8 cellular contexts compared by ENCODE assay signal in genomic region chr19:55080915-55081772, GRCh38. TPM values are rescaled to one million over a fixed set of nuclear protein-coding genes. Genes with fewer than 3 reads are reported as not detected.
DNase-seq lines count a peak whose midpoint lies in the region; ATAC-seq, FAIRE-seq and TF ChIP-seq lines count a peak whose summit lies in the region.

No MANE protein-coding gene starts in this region.

- no peaks in the 10 kb centered on the region for H3K9me3 Mint-ChIP-seq in activated naive CD4-positive, alpha-beta T cell treated with anti-CD3 and anti-CD28 coated beads for 36 hours

- peak overlapping the region; percentile 19; the same call in 1 of the 2 replicates for H3K9ac ChIP-seq in KMS-11
- peak overlapping the region; percentile 51; the same call in 1 of the 2 replicates for H3K9ac ChIP-seq in SK-N-SH

- intact Hi-C loops in activated naive CD4-positive, alpha-beta T cell treated with anti-CD3 and anti-CD28 coated beads for 36 hours (cut with micrococcal nuclease): loop anchor here (1.0 to 10.0 kb wide), 4 partner anchors 18 to 616 kb away; partner anchors contain the start of genes DNAAF3, LENG9, PPP1R12C and RDH13
- intact Hi-C loops in heart right ventricle (cut with DNase I): no loop called here
- intact Hi-C loops in sciatic nerve (cut with DNase I): no loop called here

- H3K27me3 Mint-ChIP-seq in activated naive CD4-positive, alpha-beta T cell treated with anti-CD3 and anti-CD28 coated beads for 36 hours (ENCODE audit: low read depth): peaks cover 67% of the 10 kb centered on the region

- DNase-seq in GM19239 (ENCODE audit: insufficient read length, low spot score): peak; percentile 97
- peak; percentile 94 for DNase-seq in SK-N-SH
- DNase-seq in activated naive CD4-positive, alpha-beta T cell treated with anti-CD3 and anti-CD28 coated beads for 36 hours: peak; percentile 92
- peak; percentile 73 to 82 for DNase-seq in heart right ventricle
- DNase-seq in sciatic nerve (ENCODE audit: low spot score): no peak

- no peaks in the 10 kb centered on the region for H4K20me1 ChIP-seq in KMS-11 (ENCODE audit: insufficient read depth)
- no peaks in the 10 kb centered on the region for H4K20me1 ChIP-seq in SK-N-SH (ENCODE audit: insufficient read depth)

- no peaks in the 10 kb centered on the region for H3K4me1 ChIP-seq in ACC112 (ENCODE audit: control insufficient read depth, insufficient read depth, low read length, unreplicated experiment)
- no peaks in the 10 kb centered on the region for H3K4me1 ChIP-seq in KMS-11 (ENCODE audit: low read depth, poor library complexity, severe bottlenecking)
- H3K4me1 ChIP-seq in SK-N-SH (ENCODE audit: control insufficient read depth in 1 of 2, insufficient read depth in 2 of 2, low read depth in 1 of 2, low read length in 1 of 2): peaks cover 4 to 24% of the 10 kb centered on the region in 2 experiments; a peak in 2 of 4 replicates
- peaks cover 6 to 33% (median 22%) of the 10 kb centered on the region in 9 donors for H3K4me1 ChIP-seq in heart right ventricle

- H3K4me2 ChIP-seq in KMS-11 (peak overlapping the region; percentile 81), SK-N-SH (peak overlapping the region; percentile 89)

- TF ChIP-seq CTCF in KMS-11 (conservative IDR thresholded peaks at IDR 0.05; ENCODE audit: low read depth, low read length): no peak
- no peak; the same call in 1 of the 2 replicates for TF ChIP-seq CTCF in SK-N-SH (IDR thresholded peaks at IDR 0.05)
- TF ChIP-seq CTCF in heart right ventricle (IDR thresholded peaks at IDR 0.05): no peak

- H3K9me2 ChIP-seq in SK-N-SH: no peaks in the 10 kb centered on the region

- no peak overlapping the region for H3K27ac Mint-ChIP-seq in activated naive CD4-positive, alpha-beta T cell treated with anti-CD3 and anti-CD28 coated beads for 36 hours

- H3K4me3 ChIP-seq in ACC112 (ENCODE audit: low read depth, low read length): peak overlapping the region; percentile 78
- no peak overlapping the region for H3K4me3 ChIP-seq in KMS-11 (IDR thresholded peaks at IDR 0.05; ENCODE audit: insufficient read depth, low read depth, low read length)
- H3K4me3 ChIP-seq in SK-N-SH (ENCODE audit: low read depth in 2 of 2, low read length in 1 of 2): peak overlapping the region; percentile 68 to 71
- H3K4me3 ChIP-seq in heart right ventricle: peak overlapping the region; percentile 37 to 66 (median 54)

- no peaks in the 10 kb centered on the region for H3K9me3 ChIP-seq in SK-N-SH
- no peaks in the 10 kb centered on the region for H3K9me3 ChIP-seq in heart right ventricle

- TF ChIP-seq EP300 in SK-N-SH (IDR thresholded peaks at IDR 0.05; ENCODE audit: borderline replicate concordance in 1 of 2, low read depth in 1 of 2, low read length in 1 of 2): no peak

- peak overlapping the region; percentile 73 for H3K4me3 Mint-ChIP-seq in activated naive CD4-positive, alpha-beta T cell treated with anti-CD3 and anti-CD28 coated beads for 36 hours

- H3K36me3 ChIP-seq in ACC112 (ENCODE audit: insufficient read depth, low read length): no peaks in the 10 kb centered on the region
- no peaks in the 10 kb centered on the region for H3K36me3 ChIP-seq in KMS-11 (ENCODE audit: insufficient read depth)
- no peaks in the 10 kb centered on the region for H3K36me3 ChIP-seq in SK-N-SH (replicated peaks in 1 of 2; ENCODE audit: control insufficient read depth in 1 of 2, insufficient read depth in 2 of 2, low read length in 1 of 2)
- no peaks in the 10 kb centered on the region for H3K36me3 ChIP-seq in heart right ventricle

- peak; percentile 68 for FAIRE-seq in GM19239 (lab: Jason Lieb, UNC)

- no peak for TF ChIP-seq RAD21 in SK-N-SH (IDR thresholded peaks at IDR 0.05; ENCODE audit: low read length)

- POLR2A ChIA-PET in SK-N-SH (lab: Yijun Ruan, JAX): no interaction called here

- H3K36me3 Mint-ChIP-seq in activated naive CD4-positive, alpha-beta T cell treated with anti-CD3 and anti-CD28 coated beads for 36 hours (ENCODE audit: low read depth): no peaks in the 10 kb centered on the region

- H2AFZ ChIP-seq in ACC112 (ENCODE audit: low read length, unreplicated experiment): peak overlapping the region; percentile 55
- peak overlapping the region; percentile 44 for H2AFZ ChIP-seq in KMS-11 (ENCODE audit: low read depth)
- peak overlapping the region; percentile 81; the same call in 1 of the 2 replicates for H2AFZ ChIP-seq in SK-N-SH (ENCODE audit: low read depth)

- H3K27me3 ChIP-seq in ACC112 (ENCODE audit: insufficient read depth, low read length): peaks cover 25% of the 10 kb centered on the region
- H3K27me3 ChIP-seq in KMS-11 (ENCODE audit: insufficient read depth, low read depth): no peaks in the 10 kb centered on the region; the same call in 1 of the 2 replicates
- no peaks in the 10 kb centered on the region for H3K27me3 ChIP-seq in SK-N-SH (ENCODE audit: insufficient read depth)
- peaks cover 31 to 84% (median 75%) of the 10 kb centered on the region in 7 donors for H3K27me3 ChIP-seq in heart right ventricle

- CTCF ChIA-PET in SK-N-SH (lab: Yijun Ruan, JAX): interaction anchor here (0.7 kb wide), 1 partner anchor 51 kb away, joined by 3 read pairs; no protein-coding TSS in a partner anchor
- CTCF ChIA-PET in activated naive CD4-positive, alpha-beta T cell treated with anti-CD3 and anti-CD28 coated beads for 36 hours (lab: Charles Lee): interaction anchor here (1.1 kb wide), 1 partner anchor 79 kb away, joined by 3 read pairs; no protein-coding TSS in a partner anchor

- peaks cover 25% of the 10 kb centered on the region for H3K4me1 Mint-ChIP-seq in activated naive CD4-positive, alpha-beta T cell treated with anti-CD3 and anti-CD28 coated beads for 36 hours (ENCODE audit: low read depth)

- 8% methylated on average over 21 of the region's 60 CpGs for WGBS in SK-N-SH (ENCODE audit: low lambda C conversion rate)
- 0 to 1% methylated on average over 60 of the region's 60 CpGs for WGBS in heart right ventricle, 2 donors

- H3K79me2 ChIP-seq in ACC112 (ENCODE audit: control insufficient read depth, insufficient read depth, low read length, unreplicated experiment) (no peaks in the 10 kb centered on the region), KMS-11 (ENCODE audit: insufficient read depth, low read depth) (no peaks in the 10 kb centered on the region), SK-N-SH (ENCODE audit: insufficient read depth) (no peaks in the 10 kb centered on the region)

- peaks cover 13% of the 10 kb centered on the region for H3F3A ChIP-seq in SK-N-SH (replicated peaks; ENCODE audit: insufficient read depth)

- ATAC-seq in heart right ventricle: peak; percentile 54 to 70 (median 66)
- peak; percentile 52 for ATAC-seq in sciatic nerve
- no peak for ATAC-seq in HG03565 (IDR thresholded peaks at IDR 0.05; ENCODE audit: unreplicated experiment)

- no peak overlapping the region for H3K27ac ChIP-seq in ACC112 (ENCODE audit: low read depth, low read length)
- 0 out of 2 replicates have a peak overlapping the region, but pooled peaks have one; percentile 42 for H3K27ac ChIP-seq in KMS-11
- peak overlapping the region in 1 of 2 experiments; percentile 65; a peak in 1 of 4 replicates for H3K27ac ChIP-seq in SK-N-SH (ENCODE audit: low read depth in 2 of 2, low read length in 1 of 2)
- peak overlapping the region in 1 of 10 donors; percentile 65 for H3K27ac ChIP-seq in heart right ventricle

TF ChIP-seq in SK-N-SH, 30 proteins besides CTCF, POLR2A, EP300 and RAD21:
- TF ChIP-seq MXI1 (IDR thresholded peaks at IDR 0.05; ENCODE audit: low read depth, low read length) (peak; percentile 14; the same call in 1 of the 2 replicates), EZH2phosphoT487 (IDR thresholded peaks at IDR 0.05; ENCODE audit: borderline replicate concordance, low read depth) (no peak)

RNA-seq across cellular contexts. Expression of gene EPS8L1, which starts 5.5 kb away (rescaled TPM):
- 9.6 and 12.9 TPM in 2 replicates for polyA plus RNA-seq in SK-N-SH (2012; rRNA removed)
- polyA plus RNA-seq in SK-N-SH (2012; cell fraction: cytosol; rRNA removed): 6.7 and 7.5 TPM in 2 replicates
- 32.4 and 60.9 TPM in 2 replicates for polyA plus RNA-seq in SK-N-SH (2012; cell fraction: nucleus; rRNA removed)
- total RNA-seq in activated naive CD4-positive, alpha-beta T cell treated with anti-CD3 and anti-CD28 coated beads for 36 hours: under 1 TPM; 0.88 to 0.89 TPM
- 1 to 10 TPM in 5 of 10 donors, under 1 TPM in 4, not detected in 1; 0.53 to 2.7 (median 1.1) TPM for total RNA-seq in heart right ventricle
- polyA plus RNA-seq in heart right ventricle: 1 to 10 TPM; 3.7 to 7.9 TPM
- 1.2 TPM for total RNA-seq in sciatic nerve

RNA-seq across cellular contexts. Expression of gene RDH13, which starts 18.2 kb away (rescaled TPM):
- polyA plus RNA-seq in SK-N-SH (2012; rRNA removed) (8.9 and 9.6 TPM in 2 replicates), heart right ventricle (10 to 100 TPM; 21.4 to 36.1 TPM)
- 3.9 and 5.9 TPM in 2 replicates for polyA plus RNA-seq in SK-N-SH (2012; cell fraction: cytosol; rRNA removed)
- polyA plus RNA-seq in SK-N-SH (2012; cell fraction: nucleus; rRNA removed): 26.8 TPM in 2 replicates
- total RNA-seq in activated naive CD4-positive, alpha-beta T cell treated with anti-CD3 and anti-CD28 coated beads for 36 hours: 1 to 10 TPM; 8.7 to 8.9 TPM
- total RNA-seq in heart right ventricle (10 to 100 TPM; 32.4 to 72.0 (median 54.5) TPM), sciatic nerve (12.9 TPM)

RNA-seq across cellular contexts. Expression of gene PPP1R12C, which starts 36.3 kb away (rescaled TPM):
- 83.9 and 87.3 TPM in 2 replicates for polyA plus RNA-seq in SK-N-SH (2012; rRNA removed)
- polyA plus RNA-seq in SK-N-SH (2012; cell fraction: cytosol; rRNA removed): 20.3 and 29.1 TPM in 2 replicates
- polyA plus RNA-seq in SK-N-SH (2012; cell fraction: nucleus; rRNA removed): 571 and 748 TPM in 2 replicates
- 10 to 100 TPM; 41.2 to 42.1 TPM for total RNA-seq in activated naive CD4-positive, alpha-beta T cell treated with anti-CD3 and anti-CD28 coated beads for 36 hours
- total RNA-seq in heart right ventricle: 100 to 1,000 TPM; 134 to 242 (median 193) TPM
- polyA plus RNA-seq in heart right ventricle: 100 to 1,000 TPM; 223 to 283 TPM
- total RNA-seq in sciatic nerve: 112 TPM

RNA-seq across cellular contexts. Expression of gene GP6, which starts 43.1 kb away (rescaled TPM):
- polyA plus RNA-seq in SK-N-SH (2012; rRNA removed) (0.12 and 0.24 TPM in 2 replicates), heart right ventricle (1 to 10 TPM in 1 of 2 donors, under 1 TPM in 1; 0.58 to 1.5 TPM)
- 0.05 and 0.07 TPM in 2 replicates for polyA plus RNA-seq in SK-N-SH (2012; cell fraction: cytosol; rRNA removed)
- polyA plus RNA-seq in SK-N-SH (2012; cell fraction: nucleus; rRNA removed): 0.55 and 1.4 TPM in 2 replicates
- not detected for total RNA-seq in activated naive CD4-positive, alpha-beta T cell treated with anti-CD3 and anti-CD28 coated beads for 36 hours
- total RNA-seq in heart right ventricle (under 1 TPM; 0.37 to 0.73 (median 0.46) TPM), sciatic nerve (0.89 TPM)
